In genomic region chr12:52377266-52377665, GRCh38 we compare ENCODE assay signal across 31 cellular contexts. TPM values are rescaled to one million over a fixed set of nuclear protein-coding genes. Genes with fewer than 3 reads are reported as not detected.
"Had no signal": no experiment of that assay in that cellular context is flagged by ENCODE, and none has a peak within 500 bp of the region (broad histone marks: within the 10 kb centered on the region; RNA-seq: fewer than 3 reads in every experiment).

No MANE protein-coding gene starts in this region.

- H3K4me3 ChIP-seq: colonic mucosa, esophagus squamous epithelium, gastrocnemius medialis, heart right ventricle, left lung, lower lobe of right lung, mucosa of descending colon had no signal

- DNase-seq: colonic mucosa; cortex of kidney; effector CD8-positive, alpha-beta T cell; effector memory CD8-positive, alpha-beta T cell; endodermal cell; erythroblast; esophagus squamous epithelium; foreskin fibroblast; foreskin melanocyte; gastrocnemius medialis; glutamatergic neuron; head of caudate nucleus; heart right ventricle; hippocampal formation; left cardiac atrium; left lung; left ventricle myocardium superior; lower lobe of right lung; mesenchymal stem cell; mucosa of descending colon had no signal

- H3K4me1 ChIP-seq: colonic mucosa, gastrocnemius medialis, heart right ventricle, left lung, lower lobe of right lung had no signal

- H3K27ac ChIP-seq: colonic mucosa, epithelial cell of prostate, esophagus squamous epithelium, gastrocnemius medialis, heart right ventricle, left lung, lower lobe of right lung had no signal

- H3K4me3 Mint-ChIP-seq: dendritic cell treated with granulocyte-macrophage colony-stimulating factor and Interleukin-4, amounts not matched to agents 40 ng/mL and 50 ng/mL, for 4 days; effector memory CD8-positive, alpha-beta T cell; endodermal cell; mesothelial cell of epicardium had no signal

- H3K36me3 ChIP-seq: colonic mucosa, esophagus squamous epithelium, gastrocnemius medialis, heart right ventricle, left lung, lower lobe of right lung had no signal

- H3K9me3 ChIP-seq: colonic mucosa, esophagus squamous epithelium, gastrocnemius medialis, left lung, lower lobe of right lung, mucosa of descending colon had no signal

- H3K4me1 Mint-ChIP-seq: endodermal cell, mesothelial cell of epicardium had no signal

- H3K27ac Mint-ChIP-seq: dendritic cell treated with granulocyte-macrophage colony-stimulating factor and Interleukin-4, amounts not matched to agents 40 ng/mL and 50 ng/mL, for 4 days; effector memory CD8-positive, alpha-beta T cell; endodermal cell; mesothelial cell of epicardium had no signal

- H3K36me3 Mint-ChIP-seq: mesothelial cell of epicardium had no signal

- H3K27me3 ChIP-seq: colonic mucosa, gastrocnemius medialis had no signal

- ATAC-seq: effector memory CD8-positive, alpha-beta T cell; esophagus mucosa; gastrocnemius medialis; heart right ventricle; left cardiac atrium; left lung; left ventricle myocardium superior; lower lobe of right lung; mucosa of descending colon had no signal

- H3K9me3 Mint-ChIP-seq: dendritic cell treated with granulocyte-macrophage colony-stimulating factor and Interleukin-4, amounts not matched to agents 40 ng/mL and 50 ng/mL, for 4 days; effector memory CD8-positive, alpha-beta T cell; endodermal cell had no signal

RNA-seq across cellular contexts. Expression of gene KRT84, which starts 8.2 kb away (rescaled TPM):
- total RNA-seq: chondrocyte, colonic mucosa, dermis microvascular lymphatic vessel endothelial cell, endodermal cell, esophagus mucosa, gastrocnemius medialis, glomerular endothelial cell, heart right ventricle, kidney epithelial cell, left cardiac atrium, left lung, left ventricle myocardium superior, lower lobe of right lung, lung microvascular endothelial cell, mesenteric fat pad, mesothelial cell of epicardium, mucosa of descending colon had no signal
- polyA plus RNA-seq: heart right ventricle had no signal

RNA-seq across cellular contexts. Expression of gene KRT85, which starts 10.0 kb away (rescaled TPM):
- total RNA-seq: chondrocyte, colonic mucosa, dermis microvascular lymphatic vessel endothelial cell, endodermal cell, esophagus mucosa, esophagus squamous epithelium, gastrocnemius medialis, glomerular endothelial cell, heart right ventricle, kidney epithelial cell, left cardiac atrium, left lung, left ventricle myocardium superior, lower lobe of right lung, lung microvascular endothelial cell, mesenteric fat pad, mesothelial cell of epicardium, mucosa of descending colon had no signal
- polyA plus RNA-seq: heart right ventricle, keratinocyte had no signal

RNA-seq across cellular contexts. Expression of gene KRT82, which starts 28.9 kb away (rescaled TPM):
- total RNA-seq: chondrocyte, colonic mucosa, dermis microvascular lymphatic vessel endothelial cell, endodermal cell, esophagus mucosa, esophagus squamous epithelium, gastrocnemius medialis, glomerular endothelial cell, heart right ventricle, kidney epithelial cell, left cardiac atrium, left lung, left ventricle myocardium superior, lower lobe of right lung, lung microvascular endothelial cell, mesenteric fat pad, mesothelial cell of epicardium, mucosa of descending colon had no signal
- polyA plus RNA-seq: heart right ventricle, keratinocyte had no signal

RNA-seq across cellular contexts. Expression of gene KRT83, which starts 56.1 kb away (rescaled TPM):
- total RNA-seq: chondrocyte, colonic mucosa, dermis microvascular lymphatic vessel endothelial cell, endodermal cell, esophagus mucosa, esophagus squamous epithelium, glomerular endothelial cell, heart right ventricle, kidney epithelial cell, left cardiac atrium, left lung, left ventricle myocardium superior, lower lobe of right lung, lung microvascular endothelial cell, mesenteric fat pad, mesothelial cell of epicardium, mucosa of descending colon had no signal
- polyA plus RNA-seq: heart right ventricle, keratinocyte had no signal

RNA-seq across cellular contexts. Expression of gene KRT75, which starts 56.9 kb away (rescaled TPM):
- total RNA-seq: chondrocyte, dermis microvascular lymphatic vessel endothelial cell, endodermal cell, gastrocnemius medialis, glomerular endothelial cell, heart right ventricle, kidney epithelial cell, left cardiac atrium, left lung, left ventricle myocardium superior, lower lobe of right lung, lung microvascular endothelial cell, mesenteric fat pad, mesothelial cell of epicardium, mucosa of descending colon had no signal
- polyA plus RNA-seq: heart right ventricle had no signal
